20 cellular contexts compared by ENCODE assay signal in the genomic region with DNA sequence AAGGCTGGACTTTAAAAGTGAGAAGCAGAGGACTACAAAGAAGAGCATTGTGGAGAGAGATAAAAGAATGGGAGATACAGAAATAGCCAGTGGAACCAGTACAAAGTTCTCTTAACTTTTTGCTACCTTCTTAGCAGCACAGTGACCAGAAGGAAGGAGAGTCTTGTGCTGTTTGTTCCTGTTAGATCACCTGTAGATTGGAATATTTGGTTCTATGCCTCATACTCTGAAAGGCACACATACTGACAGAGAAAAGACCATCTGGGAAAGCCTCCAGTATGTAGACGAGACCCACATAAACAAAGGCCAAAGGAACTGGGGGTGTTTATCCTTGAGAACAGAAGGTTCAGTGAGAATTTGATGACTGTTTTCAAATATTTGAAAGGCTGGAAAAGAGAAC. TPM values are rescaled to one million over a fixed set of nuclear protein-coding genes. Genes with fewer than 3 reads are reported as not detected.
DNase-seq lines count a peak whose midpoint lies in the region; TF ChIP-seq lines count a peak whose summit lies in the region.
"Had no signal": no experiment of that assay in that cellular context is flagged by ENCODE, and none has a peak within 500 bp of the region (broad histone marks: within the 10 kb centered on the region; RNA-seq: fewer than 3 reads in every experiment).

No MANE protein-coding gene starts in this region.

- no peaks in the 10 kb centered on the region; the same call in 1 of the 2 replicates for H3K27me3 Mint-ChIP-seq in HFFc6 (ENCODE audit: insufficient read depth)
- H3K27me3 Mint-ChIP-seq in activated CD4-positive, alpha-beta T cell treated with anti-CD3 and anti-CD28 coated beads, Interleukin-2, amount 10 ng/mL, durations not matched to agents 24 days and 14 days: no peaks in the 10 kb centered on the region
- H3K27me3 Mint-ChIP-seq in activated T-helper 2 cell treated with anti-CD3 and anti-CD28 coated beads, Interferon-gamma antibody, Interleukin-2, Interleukin-4, amounts not matched to agents 10 μg/mL and 5 μg/mL and 100 μg/mL, durations not matched to agents 14 hours and 24 hours and 36 hours (ENCODE audit: low read depth): no peaks in the 10 kb centered on the region
- H3K27me3 Mint-ChIP-seq: activated naive CD4-positive, alpha-beta T cell treated with anti-CD3 and anti-CD28 coated beads, Interleukin-2, amount 10 ng/mL, durations not matched to agents 7 days and 5 days; CD4-positive, CD25-positive, alpha-beta regulatory T cell; dendritic cell treated with granulocyte-macrophage colony-stimulating factor and Interleukin-4, amounts not matched to agents 40 ng/mL and 50 ng/mL, for 4 days; stimulated activated naive B cell treated with anti-CD40 and anti-IgM and Interleukin-4, amounts not matched to agents 10 μg/mL and 1 μg/mL and 100 μg/mL, for 72 hours; T-cell had no signal

- DNase-seq in HFFc6 (no peak), medulla oblongata (ENCODE audit: extremely low spot score) (peak; percentile 61), germinal center (ENCODE audit: low spot score) (no peak), DMS114 treated with DMSO at 0.1 percent for 48 hours (lab: John Stamatoyannopoulos, UW; ENCODE audit: unreplicated experiment) (no peak)
- no peak for DNase-seq in activated CD4-positive, alpha-beta T cell treated with anti-CD3 and anti-CD28 coated beads, Interleukin-2, amount 10 ng/mL, durations not matched to agents 24 days and 14 days
- DNase-seq in activated T-helper 2 cell treated with anti-CD3 and anti-CD28 coated beads, Interferon-gamma antibody, Interleukin-2, Interleukin-4, amounts not matched to agents 10 μg/mL and 5 μg/mL and 100 μg/mL, durations not matched to agents 14 hours and 24 hours and 36 hours (ENCODE audit: low spot score): no peak
- DNase-seq: activated CD4-positive, alpha-beta T cell treated with anti-CD3 and anti-CD28 coated beads, Interleukin-2, amount 50 U/mL, for 48 hours; activated naive CD4-positive, alpha-beta T cell treated with anti-CD3 and anti-CD28 coated beads, Interleukin-2, amount 10 ng/mL, durations not matched to agents 7 days and 5 days; body of pancreas; NCI-H1694; NCI-H748 treated with DMSO at 0.1 percent for 48 hours; OCI-M1; SHP77 treated with DMSO at 0.1 percent for 48 hours; stimulated activated naive B cell treated with anti-CD40 and anti-IgM and Interleukin-4, amounts not matched to agents 10 μg/mL and 1 μg/mL and 100 μg/mL, for 72 hours; T-cell had no signal

- TF ChIP-seq CTCF in HFFc6 (IDR thresholded peaks at IDR 0.05): no peak

- intact Hi-C loops in activated CD4-positive, alpha-beta T cell treated with anti-CD3 and anti-CD28 coated beads, Interleukin-2, amount 10 ng/mL, durations not matched to agents 24 days and 14 days (cut with micrococcal nuclease): no loop called here
- intact Hi-C loops in activated T-helper 2 cell treated with anti-CD3 and anti-CD28 coated beads, Interferon-gamma antibody, Interleukin-2, Interleukin-4, amounts not matched to agents 10 μg/mL and 5 μg/mL and 100 μg/mL, durations not matched to agents 14 hours and 24 hours and 36 hours (cut with micrococcal nuclease): no loop called here

- peaks cover 16% of the 10 kb centered on the region; the same call in 1 of the 2 replicates for H3K36me3 Mint-ChIP-seq in HFFc6 (ENCODE audit: low read depth)
- H3K36me3 Mint-ChIP-seq in activated CD4-positive, alpha-beta T cell treated with anti-CD3 and anti-CD28 coated beads, Interleukin-2, amount 10 ng/mL, durations not matched to agents 24 days and 14 days (ENCODE audit: low read depth): peaks cover 22% of the 10 kb centered on the region
- peaks cover 37% of the 10 kb centered on the region for H3K36me3 Mint-ChIP-seq in activated T-helper 2 cell treated with anti-CD3 and anti-CD28 coated beads, Interferon-gamma antibody, Interleukin-2, Interleukin-4, amounts not matched to agents 10 μg/mL and 5 μg/mL and 100 μg/mL, durations not matched to agents 14 hours and 24 hours and 36 hours (ENCODE audit: low read depth)

- no peaks in the 10 kb centered on the region for H3K9me3 Mint-ChIP-seq in HFFc6
- no peaks in the 10 kb centered on the region for H3K9me3 Mint-ChIP-seq in activated CD4-positive, alpha-beta T cell treated with anti-CD3 and anti-CD28 coated beads, Interleukin-2, amount 10 ng/mL, durations not matched to agents 24 days and 14 days
- no peaks in the 10 kb centered on the region for H3K9me3 Mint-ChIP-seq in activated T-helper 2 cell treated with anti-CD3 and anti-CD28 coated beads, Interferon-gamma antibody, Interleukin-2, Interleukin-4, amounts not matched to agents 10 μg/mL and 5 μg/mL and 100 μg/mL, durations not matched to agents 14 hours and 24 hours and 36 hours
- H3K9me3 Mint-ChIP-seq: activated naive CD4-positive, alpha-beta T cell treated with anti-CD3 and anti-CD28 coated beads, Interleukin-2, amount 10 ng/mL, durations not matched to agents 7 days and 5 days; CD4-positive, CD25-positive, alpha-beta regulatory T cell; dendritic cell treated with granulocyte-macrophage colony-stimulating factor and Interleukin-4, amounts not matched to agents 40 ng/mL and 50 ng/mL, for 4 days; stimulated activated naive B cell treated with anti-CD40 and anti-IgM and Interleukin-4, amounts not matched to agents 10 μg/mL and 1 μg/mL and 100 μg/mL, for 72 hours; T-cell had no signal

- peak overlapping the region; percentile 92 for H3K27ac ChIP-seq in cingulate gyrus (ENCODE audit: low read depth, low read length)
- H3K27ac ChIP-seq in temporal lobe (ENCODE audit: low read depth, low read length): peak overlapping the region; percentile 98
- H3K27ac ChIP-seq: body of pancreas, right atrium auricular region had no signal

- no peak overlapping the region for H3K4me3 Mint-ChIP-seq in HFFc6
- H3K4me3 Mint-ChIP-seq in activated CD4-positive, alpha-beta T cell treated with anti-CD3 and anti-CD28 coated beads, Interleukin-2, amount 10 ng/mL, durations not matched to agents 24 days and 14 days: no peak overlapping the region
- H3K4me3 Mint-ChIP-seq in activated T-helper 2 cell treated with anti-CD3 and anti-CD28 coated beads, Interferon-gamma antibody, Interleukin-2, Interleukin-4, amounts not matched to agents 10 μg/mL and 5 μg/mL and 100 μg/mL, durations not matched to agents 14 hours and 24 hours and 36 hours (ENCODE audit: low read depth): no peak overlapping the region
- H3K4me3 Mint-ChIP-seq: activated naive CD4-positive, alpha-beta T cell treated with anti-CD3 and anti-CD28 coated beads, Interleukin-2, amount 10 ng/mL, durations not matched to agents 7 days and 5 days; CD4-positive, CD25-positive, alpha-beta regulatory T cell; dendritic cell treated with granulocyte-macrophage colony-stimulating factor and Interleukin-4, amounts not matched to agents 40 ng/mL and 50 ng/mL, for 4 days; stimulated activated naive B cell treated with anti-CD40 and anti-IgM and Interleukin-4, amounts not matched to agents 10 μg/mL and 1 μg/mL and 100 μg/mL, for 72 hours; T-cell had no signal

- peaks cover 27% of the 10 kb centered on the region for H3K4me1 Mint-ChIP-seq in HFFc6 (ENCODE audit: low read depth)
- peaks cover 14% of the 10 kb centered on the region for H3K4me1 Mint-ChIP-seq in activated CD4-positive, alpha-beta T cell treated with anti-CD3 and anti-CD28 coated beads, Interleukin-2, amount 10 ng/mL, durations not matched to agents 24 days and 14 days
- H3K4me1 Mint-ChIP-seq in activated T-helper 2 cell treated with anti-CD3 and anti-CD28 coated beads, Interferon-gamma antibody, Interleukin-2, Interleukin-4, amounts not matched to agents 10 μg/mL and 5 μg/mL and 100 μg/mL, durations not matched to agents 14 hours and 24 hours and 36 hours (ENCODE audit: low read depth): peaks cover 12% of the 10 kb centered on the region

- H3K27ac Mint-ChIP-seq in HFFc6: peak overlapping the region; percentile 3; the same call in 1 of the 2 replicates
- no peak overlapping the region for H3K27ac Mint-ChIP-seq in activated CD4-positive, alpha-beta T cell treated with anti-CD3 and anti-CD28 coated beads, Interleukin-2, amount 10 ng/mL, durations not matched to agents 24 days and 14 days
- H3K27ac Mint-ChIP-seq in activated T-helper 2 cell treated with anti-CD3 and anti-CD28 coated beads, Interferon-gamma antibody, Interleukin-2, Interleukin-4, amounts not matched to agents 10 μg/mL and 5 μg/mL and 100 μg/mL, durations not matched to agents 14 hours and 24 hours and 36 hours: no peak overlapping the region
- H3K27ac Mint-ChIP-seq: activated naive CD4-positive, alpha-beta T cell treated with anti-CD3 and anti-CD28 coated beads, Interleukin-2, amount 10 ng/mL, durations not matched to agents 7 days and 5 days; dendritic cell treated with granulocyte-macrophage colony-stimulating factor and Interleukin-4, amounts not matched to agents 40 ng/mL and 50 ng/mL, for 4 days; T-cell had no signal

RNA-seq across cellular contexts. Expression of gene RNF141, which starts 18.7 kb away (rescaled TPM):
- total RNA-seq in HFFc6 (2021; fragmentation: NEBNext Ultra II Directional; extraction: Animal tissue kit (Norgen Biotek cat#: 25700)): 10 to 100 TPM; 41.9 to 55.8 (median 55.1) TPM
- total RNA-seq in temporal lobe: 64.7 TPM
- 14.3 and 15.4 TPM in 2 replicates for total RNA-seq in activated CD4-positive, alpha-beta T cell treated with anti-CD3 and anti-CD28 coated beads, Interleukin-2, amount 10 ng/mL, durations not matched to agents 24 days and 14 days
- total RNA-seq in activated T-helper 2 cell treated with anti-CD3 and anti-CD28 coated beads, Interferon-gamma antibody, Interleukin-2, Interleukin-4, amounts not matched to agents 10 μg/mL and 5 μg/mL and 100 μg/mL, durations not matched to agents 14 hours and 24 hours and 36 hours: 13.2 and 15.6 TPM in 2 replicates

RNA-seq across cellular contexts. Expression of gene LYVE1, which starts 46.2 kb away (rescaled TPM):
- under 1 TPM in 1 of 6 experiments, not detected in 5; 0.09 TPM for total RNA-seq in HFFc6 (2021; fragmentation: NEBNext Ultra II Directional; extraction: Animal tissue kit (Norgen Biotek cat#: 25700))
- total RNA-seq in temporal lobe: 4.9 TPM
- not detected in 2 replicates for total RNA-seq in activated CD4-positive, alpha-beta T cell treated with anti-CD3 and anti-CD28 coated beads, Interleukin-2, amount 10 ng/mL, durations not matched to agents 24 days and 14 days
- total RNA-seq in activated T-helper 2 cell treated with anti-CD3 and anti-CD28 coated beads, Interferon-gamma antibody, Interleukin-2, Interleukin-4, amounts not matched to agents 10 μg/mL and 5 μg/mL and 100 μg/mL, durations not matched to agents 14 hours and 24 hours and 36 hours: not detected in 2 replicates
- total RNA-seq: CD4-positive, CD25-positive, alpha-beta regulatory T cell had no signal
